In the genomic region with DNA sequence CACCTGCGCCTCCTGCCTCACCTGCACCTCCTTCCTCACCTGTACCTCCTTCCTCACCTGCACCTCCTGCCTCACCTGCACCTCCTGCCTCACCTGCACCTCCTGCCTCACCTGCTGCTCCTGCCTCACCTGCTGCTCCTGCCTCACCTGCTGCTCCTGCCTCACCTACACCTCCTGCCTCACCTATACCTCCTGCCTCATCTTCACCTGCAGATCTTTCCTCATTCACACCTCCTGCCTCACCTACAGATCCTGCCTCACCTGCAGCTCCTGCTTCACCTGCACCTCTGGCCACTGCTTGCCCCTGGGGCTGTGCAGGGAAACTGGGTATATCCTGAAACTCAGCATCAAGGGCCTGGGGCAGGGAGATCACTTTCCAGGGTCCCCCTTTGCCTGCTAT, we compare ENCODE assay signal across 13 cellular contexts. TPM values are rescaled to one million over a fixed set of nuclear protein-coding genes. Genes with fewer than 3 reads are reported as not detected.
"Had no signal": no experiment of that assay in that cellular context is flagged by ENCODE, and none has a peak within 500 bp of the region (broad histone marks: within the 10 kb centered on the region; RNA-seq: fewer than 3 reads in every experiment).

No MANE protein-coding gene starts in this region.

RNA-seq across cellular contexts. Expression of a gene that starts 1.5 kb away (rescaled TPM):
- total RNA-seq: activated B cell treated with CpG ODN at 0.5 μM for 24 hours; activated CD4-positive, alpha-beta memory T cell treated with anti-CD3 and anti-CD28 coated beads for 36 hours; activated CD4-positive, alpha-beta memory T cell treated with anti-CD3 and anti-CD28 coated beads, Interleukin-2, amount 10 ng/mL, durations not matched to agents 7 days and 5 days; activated CD4-positive, alpha-beta T cell treated with anti-CD3 and anti-CD28 coated beads for 36 hours; activated CD4-positive, alpha-beta T cell treated with anti-CD3 and anti-CD28 coated beads, Interleukin-2, amount 10 ng/mL, durations not matched to agents 24 days and 14 days; activated CD4-positive, alpha-beta T cell treated with anti-CD3 and anti-CD28 coated beads, Interleukin-2, amount 10 ng/mL, durations not matched to agents 7 days and 5 days; activated CD8-positive, alpha-beta memory T cell treated with anti-CD3 and anti-CD28 coated beads for 36 hours; activated CD8-positive, alpha-beta memory T cell treated with anti-CD3 and anti-CD28 coated beads, Interleukin-2, amount 10 ng/mL, durations not matched to agents 7 days and 5 days; activated CD8-positive, alpha-beta T cell treated with anti-CD3 and anti-CD28 coated beads for 36 hours; activated CD8-positive, alpha-beta T cell treated with anti-CD3 and anti-CD28 coated beads, Interleukin-2, amount 10 ng/mL, durations not matched to agents 7 days and 5 days; T-cell; T-helper 1 cell treated with Interleukin-12 subunit alpha and Interleukin-12 subunit beta and Interleukin-4 antibody, amounts not matched to agents 30 ng/mL and 1 ng/mL, for 36 hours; T-helper 2 cell treated with Interferon-gamma antibody and Interleukin-4, amounts not matched to agents 100 ng/mL and 5 ng/mL, for 36 hours had no signal
